Comparison of ENCODE assay signal across 1 cellular context in genomic region chr1:220224611-220225124, GRCh38.
TF ChIP-seq lines count a peak whose summit lies in the region.

No MANE protein-coding gene starts in this region.

TF ChIP-seq in GM12878, 131 proteins besides CTCF, POLR2A, EP300 and RAD21:
- no peak for TF ChIP-seq CHD2 (IDR thresholded peaks at IDR 0.05; ENCODE audit: borderline replicate concordance, low read depth, low read length)
- no peak for TF ChIP-seq ATF3 (IDR thresholded peaks at IDR 0.05; ENCODE audit: borderline replicate concordance, extremely low read depth, low read depth, low read length)
- no peak for TF ChIP-seq CHD1 (IDR thresholded peaks at IDR 0.05; ENCODE audit: low read depth, low read length)
- TF ChIP-seq KDM1A (IDR thresholded peaks at IDR 0.05; ENCODE audit: borderline replicate concordance): no peak
- no peak for TF ChIP-seq ETV6 (conservative IDR thresholded peaks at IDR 0.05 in 1 of 2, IDR thresholded peaks at IDR 0.05 in 1 of 2; ENCODE audit: borderline replicate concordance in 1 of 2, low read depth in 1 of 2)
- no peak for TF ChIP-seq ZBTB33 (IDR thresholded peaks at IDR 0.05)
- TF ChIP-seq CEBPB (IDR thresholded peaks at IDR 0.05; ENCODE audit: borderline replicate concordance in 1 of 2, low read depth in 2 of 2, low read length in 2 of 2): no peak
- no peak for TF ChIP-seq MEF2A (IDR thresholded peaks at IDR 0.05; ENCODE audit: insufficient read depth, low read depth, low read length)
- no peak for TF ChIP-seq EED (IDR thresholded peaks at IDR 0.05; ENCODE audit: low read depth)
- no peak for TF ChIP-seq POLR2AphosphoS2 (IDR thresholded peaks at IDR 0.05; ENCODE audit: low read depth, low read length)
- no peak for TF ChIP-seq ZNF384 (IDR thresholded peaks at IDR 0.05; ENCODE audit: borderline replicate concordance, low read depth, low read length)
- TF ChIP-seq IRF4 (IDR thresholded peaks at IDR 0.05; ENCODE audit: low read depth, low read length): no peak
- no peak for TF ChIP-seq CHD4 (IDR thresholded peaks at IDR 0.05)
- no peak for TF ChIP-seq ZBTB40 (IDR thresholded peaks at IDR 0.05; ENCODE audit: borderline replicate concordance)
- no peak for TF ChIP-seq PAX8 (IDR thresholded peaks at IDR 0.05)
- TF ChIP-seq ZSCAN29 (IDR thresholded peaks at IDR 0.05): no peak
- TF ChIP-seq ASH2L (IDR thresholded peaks at IDR 0.05; ENCODE audit: borderline replicate concordance, low read depth): no peak
- TF ChIP-seq SIX5 (IDR thresholded peaks at IDR 0.05; ENCODE audit: low read depth, low read length, severe bottlenecking): no peak
- TF ChIP-seq CREB1 (IDR thresholded peaks at IDR 0.05; ENCODE audit: low read depth): no peak
- TF ChIP-seq SKIL (IDR thresholded peaks at IDR 0.05; ENCODE audit: low read depth, poor library complexity, severe bottlenecking): no peak
